ENCODE assay signal across 18 cellular contexts in genomic region chr11:15692739-15693138, GRCh38.
DNase-seq lines count a peak whose midpoint lies in the region; ATAC-seq, FAIRE-seq and TF ChIP-seq lines count a peak whose summit lies in the region.
"Had no signal": no experiment of that assay in that cellular context is flagged by ENCODE, and none has a peak within 500 bp of the region (broad histone marks: within the 10 kb centered on the region; RNA-seq: fewer than 3 reads in every experiment).

No MANE protein-coding gene starts in this region.

- no peak for TF ChIP-seq CTCF in GM12878 (IDR thresholded peaks at IDR 0.05 in 2 of 3, conservative IDR thresholded peaks at IDR 0.05 in 1 of 3; ENCODE audit: control insufficient read depth in 2 of 3, extremely low read depth in 1 of 3, insufficient read depth in 1 of 3, low read depth in 3 of 3, low read length in 3 of 3)

- no TSS peak for BruUV-seq in GM12878 (replicated peaks; lab: Mats Ljungman, UMichigan)

- POLR2A ChIA-PET in GM12878 (lab: Charles Lee): no interaction called here

- H3K4me1 ChIP-seq in GM12878 (ENCODE audit: control insufficient read depth, insufficient read depth, low read length): no peaks in the 10 kb centered on the region
- H3K4me1 ChIP-seq: gastrocnemius medialis, transverse colon had no signal

- DNase-seq in DMS53 (lab: John Stamatoyannopoulos, UW): peak; percentile 51
- DNase-seq in HT1080 (ENCODE audit: low read depth): peak; percentile 81
- DNase-seq in GM12878 (ENCODE audit: low read depth, low spot score): no peak
- DNase-seq in HT-29 (ENCODE audit: low spot score): no peak
- no peak for DNase-seq in NCI-H1092 treated with DMSO at 0.1 percent for 48 hours (lab: John Stamatoyannopoulos, UW)
- DNase-seq: activated CD4-positive, alpha-beta T cell treated with anti-CD3 and anti-CD28 coated beads, Interleukin-2, amount 10 ng/mL, durations not matched to agents 24 days and 14 days; activated T-cell treated with anti-CD3 and anti-CD28 coated beads, Interleukin-2, amount 50 U/mL, for 72 hours; aorta; CD8-positive, alpha-beta memory T cell; effector CD8-positive, alpha-beta T cell; gastrocnemius medialis; H9; transverse colon had no signal

- no peak overlapping the region for H3K9ac ChIP-seq in GM12878 (ENCODE audit: control insufficient read depth, insufficient read depth, low read length)

- 18% methylated on average over 3 of the region's 3 CpGs for WGBS in GM12878 (ENCODE audit: insufficient coverage, insufficient replicate concordance, low lambda C conversion rate, missing lambda C conversion rate)

- no peak overlapping the region for H3K4me3 ChIP-seq in GM12878
- H3K4me3 ChIP-seq: gastrocnemius medialis, transverse colon had no signal

- intact Hi-C loops in GM12878 (cut with micrococcal nuclease; ENCODE audit: unreplicated experiment): no loop called here

- no peak overlapping the region for H3K27ac ChIP-seq in GM12878 (ENCODE audit: control insufficient read depth, insufficient read depth)
- H3K27ac ChIP-seq: gastrocnemius medialis, transverse colon had no signal

- no peaks in the 10 kb centered on the region for H3K27me3 ChIP-seq in GM12878 (replicated peaks in 1 of 2; ENCODE audit: control insufficient read depth in 2 of 2, insufficient read depth in 2 of 2, low read length in 1 of 2)
- H3K27me3 ChIP-seq: gastrocnemius medialis, transverse colon had no signal

- no peaks in the 10 kb centered on the region for H3K36me3 ChIP-seq in GM12878 (ENCODE audit: control insufficient read depth in 2 of 2, insufficient read depth in 2 of 2, low read length in 1 of 2)
- H3K36me3 ChIP-seq: gastrocnemius medialis, transverse colon had no signal

- no peak overlapping the region for H3K4me2 ChIP-seq in GM12878 (ENCODE audit: control insufficient read depth, insufficient read depth)

- H3K9me3 ChIP-seq in GM12878 (replicated peaks; ENCODE audit: control insufficient read depth, insufficient read depth, low read length): no peaks in the 10 kb centered on the region
- H3K9me3 ChIP-seq: gastrocnemius medialis, transverse colon had no signal

- no peak for TF ChIP-seq RAD21 in GM12878 (IDR thresholded peaks at IDR 0.05; ENCODE audit: insufficient read depth, low read depth, low read length)

- ATAC-seq in GM18909 (IDR thresholded peaks at IDR 0.05; ENCODE audit: poor library complexity, unreplicated experiment) (peak; percentile 53), GM12878 (peak; percentile 20; the same call in 2 of the 3 replicates), HG02840 (IDR thresholded peaks at IDR 0.05; ENCODE audit: low FRiP score, unreplicated experiment) (no peak), HG02571 (IDR thresholded peaks at IDR 0.05; ENCODE audit: unreplicated experiment) (no peak)
- ATAC-seq: activated T-cell treated with anti-CD3 and anti-CD28 coated beads, Interleukin-2, amount 50 U/mL, for 72 hours; gastrocnemius medialis had no signal

- H2AFZ ChIP-seq in GM12878 (ENCODE audit: control insufficient read depth, low read depth, low read length): no peak overlapping the region

- TF ChIP-seq EP300 in GM12878 (IDR thresholded peaks at IDR 0.05; ENCODE audit: borderline replicate concordance in 1 of 2, control insufficient read depth in 1 of 2, low read depth in 2 of 2, low read length in 2 of 2): no peak

- TF ChIP-seq POLR2A in GM12878 (IDR thresholded peaks at IDR 0.05; ENCODE audit: low read depth, low read length): no peak

- FAIRE-seq in GM12878 (lab: Jason Lieb, UNC): no peak
- FAIRE-seq: GM19239, islet of Langerhans had no signal

- RAD21 ChIA-PET in GM12878 (lab: Charles Lee; ENCODE audit: unreplicated experiment): no interaction called here

- H4K20me1 ChIP-seq in GM12878 (ENCODE audit: control insufficient read depth, insufficient read depth): no peaks in the 10 kb centered on the region

- no peaks in the 10 kb centered on the region for H3K79me2 ChIP-seq in GM12878 (ENCODE audit: control insufficient read depth, insufficient read depth, low read length)

- CTCF ChIA-PET in GM12878 (lab: Yijun Ruan, JAX): no interaction called here

- in situ Hi-C loops in GM12878 (cut with MboI): no loop called here

- SMC1A ChIA-PET in GM12878 (lab: Charles Lee; ENCODE audit: uncharacterized antibody, unreplicated experiment): no interaction called here

TF ChIP-seq in GM12878, 131 proteins besides CTCF, POLR2A, EP300 and RAD21 (continues in another document):
- no peak for TF ChIP-seq GABPA (IDR thresholded peaks at IDR 0.05; ENCODE audit: low read depth)
- 0 out of 2 replicates have a peak, but pooled peaks have one; percentile 40 for TF ChIP-seq IRF4 (IDR thresholded peaks at IDR 0.05; ENCODE audit: low read depth, low read length)
- TF ChIP-seq KLF5 (IDR thresholded peaks at IDR 0.05; ENCODE audit: partially characterized antibody): no peak
- TF ChIP-seq EZH2 (IDR thresholded peaks at IDR 0.05; ENCODE audit: borderline replicate concordance, control insufficient read depth, low read depth, low read length): no peak
- no peak for TF ChIP-seq BCL3 (IDR thresholded peaks at IDR 0.05; ENCODE audit: borderline replicate concordance, insufficient read depth, low read depth, low read length, poor library complexity, severe bottlenecking)
- TF ChIP-seq RUNX3 (IDR thresholded peaks at IDR 0.05; ENCODE audit: low read length): peak; percentile 23; the same call in 1 of the 2 replicates
- no peak for TF ChIP-seq NR2C2 (IDR thresholded peaks at IDR 0.05; ENCODE audit: borderline replicate concordance, control insufficient read depth, insufficient read length, low read depth)
- no peak for TF ChIP-seq MEF2A (IDR thresholded peaks at IDR 0.05; ENCODE audit: insufficient read depth, low read depth, low read length)
- TF ChIP-seq RELA (IDR thresholded peaks at IDR 0.05; ENCODE audit: borderline replicate concordance, partially characterized antibody): no peak
- TF ChIP-seq TCF7 (IDR thresholded peaks at IDR 0.05; ENCODE audit: borderline replicate concordance): no peak
- TF ChIP-seq YBX1 (IDR thresholded peaks at IDR 0.05): no peak
- TF ChIP-seq RB1 (IDR thresholded peaks at IDR 0.05; ENCODE audit: borderline replicate concordance): no peak
- TF ChIP-seq TARDBP (IDR thresholded peaks at IDR 0.05; ENCODE audit: borderline replicate concordance): no peak
- TF ChIP-seq ZBTB33 (IDR thresholded peaks at IDR 0.05): no peak
- TF ChIP-seq SPI1 (IDR thresholded peaks at IDR 0.05; ENCODE audit: borderline replicate concordance, insufficient read depth, low read depth, low read length): no peak
- no peak for TF ChIP-seq PBX3 (IDR thresholded peaks at IDR 0.05; ENCODE audit: insufficient replicate concordance, low read depth, low read length)

Comparison
In these comparisons a context has a peak if more than half of its experiments do, and no peak if none do; other contexts are left out.
1. DNase-seq: peak in DMS53 (single experiment) and HT1080 (single experiment); none in GM12878 (single experiment), HT-29 (single experiment) and NCI-H1092 treated with DMSO at 0.1 percent for 48 hours (single experiment).
2. ATAC-seq: peak in GM18909 (single experiment) and GM12878 (single experiment); none in HG02840 (single experiment) and HG02571 (single experiment).